Comparison of ENCODE assay signal across 8 cellular contexts in the genomic region with DNA sequence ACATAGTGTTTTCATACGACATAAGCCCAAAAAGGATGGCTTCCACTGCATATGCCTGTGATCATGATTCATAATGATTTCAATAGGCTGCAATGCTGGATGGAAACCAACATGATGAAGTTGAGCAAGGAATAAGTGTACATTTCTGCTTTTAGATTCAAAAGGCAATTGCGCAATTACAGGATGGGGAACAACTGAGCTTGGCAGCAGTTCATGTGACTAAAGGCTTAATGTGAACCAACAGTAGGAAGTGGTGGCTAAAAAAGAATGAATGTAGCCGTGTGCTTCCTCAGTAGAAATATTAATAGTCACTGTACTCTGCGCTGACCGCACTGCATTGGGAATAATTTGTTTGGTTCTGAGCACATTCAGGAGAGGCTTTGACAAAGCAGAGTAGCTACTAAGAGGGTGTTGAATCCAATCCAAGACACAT. TPM values are rescaled to one million over a fixed set of nuclear protein-coding genes. Genes with fewer than 3 reads are reported as not detected.
DNase-seq lines count a peak whose midpoint lies in the region; TF ChIP-seq lines count a peak whose summit lies in the region.

No MANE protein-coding gene starts in this region.

- POLR2A ChIA-PET in OCI-LY7 (lab: Charles Lee): interaction anchor here (0.6 kb wide), 1 partner anchor 194 kb away, joined by 3 read pairs; no protein-coding TSS in a partner anchor

- no peaks in the 10 kb centered on the region for H3K9me3 ChIP-seq in OCI-LY7 (ENCODE audit: low read length)

- H3K27ac ChIP-seq in OCI-LY7 (ENCODE audit: low read depth, low read length, poor library complexity, severe bottlenecking): no peak overlapping the region

- intact Hi-C loops in OCI-LY7 (cut with micrococcal nuclease; ENCODE audit: unreplicated experiment): no loop called here

- H4K20me1 ChIP-seq in OCI-LY7 (ENCODE audit: insufficient read depth, low read length): no peaks in the 10 kb centered on the region

- TF ChIP-seq CTCF in AG10803 (conservative IDR thresholded peaks at IDR 0.05; ENCODE audit: low read length) (no peak), OCI-LY7 (conservative IDR thresholded peaks at IDR 0.05; ENCODE audit: low read length) (no peak)

- H3K36me3 ChIP-seq in OCI-LY7 (ENCODE audit: insufficient read depth, low read length): no peaks in the 10 kb centered on the region

- peak; percentile 100 for DNase-seq in AG10803 (ENCODE audit: low read depth)
- DNase-seq in NCI-H2107 (lab: John Stamatoyannopoulos, UW): peak; percentile 55
- peak; percentile 68 for DNase-seq in dermis blood vessel endothelial cell
- peak; percentile 75 for DNase-seq in mucosa of gallbladder (ENCODE audit: low spot score)
- DNase-seq in OCI-LY7 (ENCODE audit: low spot score): no peak
- DNase-seq in NCI-H345 treated with DMSO at 0.1 percent for 48 hours (lab: John Stamatoyannopoulos, UW; ENCODE audit: unreplicated experiment): no peak
- DNase-seq in NCI-H2081 treated with DMSO at 0.1 percent for 48 hours (lab: John Stamatoyannopoulos, UW): no peak
- DNase-seq in NCI-H2171 treated with DMSO at 0.1 percent for 48 hours (lab: John Stamatoyannopoulos, UW): no peak

- no peak overlapping the region for H3K4me2 ChIP-seq in OCI-LY7 (ENCODE audit: low read length)

- no peaks in the 10 kb centered on the region for H3K9me2 ChIP-seq in OCI-LY7 (ENCODE audit: insufficient read depth, low read length)

- H3K4me1 ChIP-seq in OCI-LY7 (ENCODE audit: insufficient read depth, low read length, poor library complexity, severe bottlenecking): no peaks in the 10 kb centered on the region

- CTCF ChIA-PET in OCI-LY7 (lab: Charles Lee; ENCODE audit: unreplicated experiment): interaction anchor here (0.5 kb wide), 1 partner anchor 1084 kb away, joined by 3 read pairs; no protein-coding TSS in a partner anchor

- BruUV-seq in OCI-LY7 (replicated peaks; lab: Mats Ljungman, UMichigan): no TSS peak

- H2AFZ ChIP-seq in OCI-LY7 (ENCODE audit: low read length): no peak overlapping the region

- H3K79me2 ChIP-seq in OCI-LY7 (ENCODE audit: insufficient read depth, low read depth, low read length): no peaks in the 10 kb centered on the region

- no peak overlapping the region for H3K4me3 ChIP-seq in AG10803 (ENCODE audit: low read length)
- no peak overlapping the region for H3K4me3 ChIP-seq in OCI-LY7 (ENCODE audit: low read depth, low read length, poor library complexity, severe bottlenecking)

RNA-seq across cellular contexts. Expression of a gene that starts 51.2 kb away (rescaled TPM):
- total RNA-seq in dermis blood vessel endothelial cell (under 0.01 TPM in 1 of 2 replicates, not detected in the other), mucosa of gallbladder (26.2 TPM), OCI-LY7 (2022) (not detected in 2 replicates)
- not detected in 2 replicates for total RNA-seq in OCI-LY7 (2014; rRNA removed; shearing (Covaris generic))

Comparison
In these comparisons a context has a peak if more than half of its experiments do, and no peak if none do; other contexts are left out.
1. DNase-seq: peak in AG10803 (single experiment), NCI-H2107 (single experiment), dermis blood vessel endothelial cell (single experiment) and mucosa of gallbladder (single experiment); none in OCI-LY7 (single experiment), NCI-H345 treated with DMSO at 0.1 percent for 48 hours (single experiment), NCI-H2081 treated with DMSO at 0.1 percent for 48 hours (single experiment) and NCI-H2171 treated with DMSO at 0.1 percent for 48 hours (single experiment).
2. RNA of a gene that starts 51.2 kb away (total RNA-seq): 26.2 TPM in mucosa of gallbladder (single experiment); under 0.01 TPM in dermis blood vessel endothelial cell and not detected in OCI-LY7; every median in the first group is over 10 times any median in the second.